In the genomic region with DNA sequence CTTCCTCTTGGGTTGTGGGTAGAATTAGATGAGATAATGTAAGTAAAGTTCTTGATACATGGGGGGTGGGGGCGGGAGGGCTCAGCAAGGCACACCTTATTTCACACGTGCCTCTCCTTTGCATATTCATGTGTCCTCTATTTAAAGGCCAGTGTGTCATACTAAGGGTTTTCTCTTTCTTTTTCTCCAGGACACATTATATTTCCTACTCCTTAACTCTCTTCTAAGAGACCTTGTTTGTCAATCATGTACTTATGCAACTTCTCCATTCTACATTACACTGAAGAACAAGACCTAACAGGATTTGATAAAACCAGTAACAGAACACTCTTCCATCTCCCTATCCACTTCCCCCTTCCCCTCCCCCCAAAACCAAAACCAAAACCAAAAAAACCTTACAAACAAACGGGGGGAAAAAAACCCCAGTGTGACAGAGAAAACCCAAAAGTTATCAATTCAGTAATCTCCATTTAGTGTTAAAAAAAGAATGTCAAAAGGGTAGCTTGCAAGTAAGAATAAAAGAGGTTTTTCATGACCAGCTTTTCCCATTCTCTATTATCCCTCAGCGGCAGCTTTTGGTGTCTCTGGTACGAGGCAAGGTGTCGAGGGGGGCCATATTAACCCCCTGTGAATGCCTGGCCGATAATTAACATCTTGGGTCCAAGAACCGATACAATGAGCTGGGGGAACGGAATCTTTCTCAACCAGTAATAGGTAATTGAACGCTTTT, we compare ENCODE assay signal across 8 cellular contexts.
DNase-seq lines count a peak whose midpoint lies in the region; ATAC-seq, FAIRE-seq and TF ChIP-seq lines count a peak whose summit lies in the region.

No MANE protein-coding gene starts in this region.

- no peaks in the 10 kb centered on the region for H3K9me3 Mint-ChIP-seq in IgD-negative memory B cell
- no peaks in the 10 kb centered on the region for H3K9me3 Mint-ChIP-seq in WTC11

- no peaks in the 10 kb centered on the region for H3K9me3 ChIP-seq in right cardiac atrium (ENCODE audit: control insufficient read depth, low read length)
- H3K9me3 ChIP-seq in skeletal muscle tissue (ENCODE audit: control insufficient read depth in 3 of 3, low read length in 3 of 3) = no peaks in the 10 kb centered on the region
- H3K9me3 ChIP-seq in small intestine (ENCODE audit: control insufficient read depth, low read depth) = no peaks in the 10 kb centered on the region

- POLR2A ChIA-PET in WTC11 (lab: Charles Lee) = interaction anchor here (0.6 kb wide), 1 partner anchor 470 kb away, joined by 4 read pairs; no protein-coding TSS in a partner anchor

- peaks cover 2% of the 10 kb centered on the region for H3K36me3 Mint-ChIP-seq in IgD-negative memory B cell
- H3K36me3 Mint-ChIP-seq in WTC11 = no peaks in the 10 kb centered on the region

- H3K27me3 Mint-ChIP-seq in IgD-negative memory B cell (peaks cover 23% of the 10 kb centered on the region), WTC11 (ENCODE audit: low read depth) (0 out of 2 replicates have a peak, but pooled peaks cover 5% of the 10 kb centered on the region)

- ATAC-seq in WTC11 (peak; percentile 6; the same call in 1 of the 2 replicates), right cardiac atrium (peak; percentile 59 to 62)

- peak; percentile 35 for DNase-seq in ELR (ENCODE audit: low read depth)
- DNase-seq in WTC11 (ENCODE audit: low spot score) = no peak
- peak in 1 of 3 donors; percentile 30 for DNase-seq in right cardiac atrium
- DNase-seq in activated CD8-positive, alpha-beta memory T cell treated with anti-CD3 and anti-CD28 coated beads for 24 hours = no peak
- DNase-seq in small intestine = no peak
- no peak for DNase-seq in OCI-M2 (lab: John Stamatoyannopoulos, UW; ENCODE audit: unreplicated experiment)

- H3K36me3 ChIP-seq in skeletal muscle tissue (ENCODE audit: control insufficient read depth in 3 of 3, insufficient read depth in 3 of 3, low read length in 3 of 3) (no peaks in the 10 kb centered on the region), small intestine (ENCODE audit: control insufficient read depth in 2 of 2, insufficient read depth in 2 of 2, low read length in 2 of 2) (no peaks in the 10 kb centered on the region)

- H3K27ac ChIP-seq in right cardiac atrium (ENCODE audit: low read length) (peak overlapping the region; percentile 74), skeletal muscle tissue (ENCODE audit: low read depth, low read length) (peak overlapping the region; percentile 72), small intestine (ENCODE audit: low read depth in 1 of 2, low read length in 1 of 2) (peak overlapping the region in 1 of 2 donors; percentile 79)

- 19% methylated on average over 10 of the region's 10 CpGs for whole genome bisulfite sequencing in right cardiac atrium
- 12 to 20% (median 15%) methylated on average over 10 of the region's 10 CpGs for WGBS in small intestine, 3 donors

- intact Hi-C loops in right cardiac atrium (cut with DNase I) = loop anchor here in 2 of 4 donors (5.0 to 10.0 kb wide), 3 partner anchors 184 to 554 kb away; partner anchors contain the start of gene TCF4 (in 1 of the 2)

- no peak for TF ChIP-seq CTCF in WTC11 (IDR thresholded peaks at IDR 0.05)

- H3K27me3 ChIP-seq in right cardiac atrium (ENCODE audit: control insufficient read depth, insufficient read depth) (no peaks in the 10 kb centered on the region), skeletal muscle tissue (ENCODE audit: control insufficient read depth in 3 of 3, insufficient read depth in 3 of 3, low read length in 3 of 3) (no peaks in the 10 kb centered on the region), small intestine (ENCODE audit: control insufficient read depth in 2 of 2, insufficient read depth in 2 of 2, low read length in 2 of 2) (peaks cover 0 to 4% of the 10 kb centered on the region in 2 donors)

- H3K4me1 Mint-ChIP-seq in IgD-negative memory B cell = peaks cover 15 to 21% (median 15%) of the 10 kb centered on the region in 3 donors
- peaks cover 45% of the 10 kb centered on the region for H3K4me1 Mint-ChIP-seq in WTC11

- H3K4me3 ChIP-seq in right cardiac atrium (ENCODE audit: low read length) (peak overlapping the region; percentile 75), skeletal muscle tissue (ENCODE audit: low read length in 3 of 3) (peak overlapping the region; percentile 74 to 78 (median 77)), small intestine (ENCODE audit: low read depth in 1 of 2, low read length in 2 of 2) (no peak overlapping the region)

- H3K4me3 Mint-ChIP-seq in IgD-negative memory B cell (peak overlapping the region; percentile 81 to 89 (median 85)), WTC11 (peak overlapping the region; percentile 77)

- peaks cover 1% of the 10 kb centered on the region for H3K4me1 ChIP-seq in right cardiac atrium (ENCODE audit: control insufficient read depth, insufficient read depth, low read length)
- peaks cover 2 to 5% (median 4%) of the 10 kb centered on the region in 3 donors for H3K4me1 ChIP-seq in skeletal muscle tissue (ENCODE audit: control insufficient read depth in 3 of 3, insufficient read depth in 3 of 3, low read length in 3 of 3)
- H3K4me1 ChIP-seq in small intestine (ENCODE audit: control insufficient read depth in 2 of 2, insufficient read depth in 1 of 2, low read depth in 1 of 2, low read length in 1 of 2) = no peaks in the 10 kb centered on the region

- CTCF ChIA-PET in WTC11 (lab: Charles Lee) = interaction anchor here (0.7 to 2.2 kb wide), 7 partner anchors 11 to 544 kb away, joined by 3 to 8 read pairs (median 4); no protein-coding TSS in a partner anchor

- no peak for FAIRE-seq in small intestine (lab: Jason Lieb, UNC)

- peak overlapping the region; percentile 69 to 79 (median 73) for H3K9ac ChIP-seq in skeletal muscle tissue (ENCODE audit: low read depth in 1 of 3, low read length in 3 of 3)

- H3K27ac Mint-ChIP-seq in IgD-negative memory B cell (peak overlapping the region; percentile 3 to 48 (median 31)), WTC11 (peak overlapping the region; percentile 92)

TF ChIP-seq in WTC11, 78 proteins besides CTCF, POLR2A, EP300 and RAD21:
- no peak for TF ChIP-seq MLX (CRISPR knock-in tag; IDR thresholded peaks at IDR 0.05)

Comparison
In these comparisons a context has a peak if more than half of its experiments do, and no peak if none do; other contexts are left out.
1. H3K4me3 ChIP-seq: peak in right cardiac atrium (single experiment) and skeletal muscle tissue (3 of 3); none in small intestine (0 of 2).